In genomic region chr20:35878113-35878620, GRCh38 we compare ENCODE assay signal across 21 cellular contexts.
"Had no signal": no experiment of that assay in that cellular context is flagged by ENCODE, and none has a peak within 500 bp of the region (broad histone marks: within the 10 kb centered on the region; RNA-seq: fewer than 3 reads in every experiment).

No MANE protein-coding gene starts in this region.

- H3K27me3 ChIP-seq: esophagus squamous epithelium, right atrium auricular region, thyroid gland had no signal

- H3K27me3 Mint-ChIP-seq: activated B cell treated with CpG ODN at 0.5 μM for 24 hours; activated CD4-positive, alpha-beta memory T cell treated with anti-CD3 and anti-CD28 coated beads for 36 hours; activated CD8-positive, alpha-beta memory T cell treated with anti-CD3 and anti-CD28 coated beads, Interleukin-2, amount 10 ng/mL, durations not matched to agents 7 days and 5 days; dendritic cell treated with granulocyte-macrophage colony-stimulating factor and Interleukin-4, amounts not matched to agents 40 ng/mL and 50 ng/mL, for 4 days; progenitor cell of endocrine pancreas had no signal

- H3K9me3 Mint-ChIP-seq: activated B cell treated with CpG ODN at 0.5 μM for 24 hours; activated CD4-positive, alpha-beta memory T cell treated with anti-CD3 and anti-CD28 coated beads for 36 hours; dendritic cell treated with granulocyte-macrophage colony-stimulating factor and Interleukin-4, amounts not matched to agents 40 ng/mL and 50 ng/mL, for 4 days; nephron progenitor cell had no signal

- DNase-seq: activated B cell treated with CpG ODN at 0.5 μM for 24 hours; activated CD4-positive, alpha-beta memory T cell treated with anti-CD3 and anti-CD28 coated beads for 36 hours; activated CD4-positive, alpha-beta T cell treated with anti-CD3 and anti-CD28 coated beads for 4 hours; activated CD8-positive, alpha-beta memory T cell treated with anti-CD3 and anti-CD28 coated beads, Interleukin-2, amount 10 ng/mL, durations not matched to agents 7 days and 5 days; activated effector memory CD4-positive, alpha-beta T cell treated with Interleukin-2 at 50 U/mL for 16 hours; activated naive CD4-positive, alpha-beta T cell treated with anti-CD3 and anti-CD28 coated beads, Interleukin-2, amount 50 U/mL, for 16 hours; activated T-cell treated with anti-CD3 and anti-CD28 coated beads, Interleukin-2, amount 50 U/mL, for 1 hour; effector CD8-positive, alpha-beta T cell; esophagus squamous epithelium; foreskin fibroblast; midbrain; nephron progenitor cell; nucleus accumbens; stimulated activated CD4-positive, alpha-beta T cell treated with anti-CD3 and anti-CD28 coated beads, Interleukin-2, amount 100 ng/mL, for 24 hours; stimulated activated naive CD4-positive, alpha-beta T cell treated with Interleukin-2 at 50 U/mL for 16 hours; thyroid gland had no signal

- H3K27ac Mint-ChIP-seq: activated B cell treated with CpG ODN at 0.5 μM for 24 hours; activated CD4-positive, alpha-beta memory T cell treated with anti-CD3 and anti-CD28 coated beads for 36 hours; activated CD8-positive, alpha-beta memory T cell treated with anti-CD3 and anti-CD28 coated beads, Interleukin-2, amount 10 ng/mL, durations not matched to agents 7 days and 5 days; dendritic cell treated with granulocyte-macrophage colony-stimulating factor and Interleukin-4, amounts not matched to agents 40 ng/mL and 50 ng/mL, for 4 days; progenitor cell of endocrine pancreas had no signal

- H3K9me3 ChIP-seq: esophagus squamous epithelium, right atrium auricular region, thyroid gland had no signal

- H3K27ac ChIP-seq: right atrium auricular region had no signal

- H3K4me3 Mint-ChIP-seq: activated B cell treated with CpG ODN at 0.5 μM for 24 hours; activated CD4-positive, alpha-beta memory T cell treated with anti-CD3 and anti-CD28 coated beads for 36 hours; activated CD8-positive, alpha-beta memory T cell treated with anti-CD3 and anti-CD28 coated beads, Interleukin-2, amount 10 ng/mL, durations not matched to agents 7 days and 5 days; dendritic cell treated with granulocyte-macrophage colony-stimulating factor and Interleukin-4, amounts not matched to agents 40 ng/mL and 50 ng/mL, for 4 days had no signal

- H3K4me3 ChIP-seq: esophagus squamous epithelium, lung, right atrium auricular region, thyroid gland had no signal

- H3K36me3 ChIP-seq: right atrium auricular region, thyroid gland had no signal

- H3K4me1 Mint-ChIP-seq: activated B cell treated with CpG ODN at 0.5 μM for 24 hours had no signal

- ATAC-seq: activated CD8-positive, alpha-beta memory T cell treated with anti-CD3 and anti-CD28 coated beads, Interleukin-2, amount 10 ng/mL, durations not matched to agents 7 days and 5 days; left lobe of liver had no signal
